19 cellular contexts compared by ENCODE assay signal in genomic region chr10:6333973-6334372, GRCh38.
"Had no signal": no experiment of that assay in that cellular context is flagged by ENCODE, and none has a peak within 500 bp of the region (broad histone marks: within the 10 kb centered on the region; RNA-seq: fewer than 3 reads in every experiment).

No MANE protein-coding gene starts in this region.

- H2AFZ ChIP-seq: hepatocyte had no signal

- H3K27ac ChIP-seq: colonic mucosa, esophagus muscularis mucosa, foreskin keratinocyte, gastroesophageal sphincter, heart left ventricle, hepatocyte, left lung, lower lobe of right lung had no signal

- FAIRE-seq: endothelial cell of umbilical vein, frontal cortex, keratinocyte had no signal

- H3K4me2 ChIP-seq: hepatocyte had no signal

- H3K79me2 ChIP-seq: hepatocyte had no signal

- DNase-seq: colonic mucosa; cortex of kidney; effector memory CD4-positive, alpha-beta T cell; foreskin keratinocyte; heart left ventricle; hypothalamus; immature natural killer cell; left cardiac atrium; left lung; left ventricle myocardium superior; lower lobe of right lung; mesendoderm; midbrain had no signal

- H3K36me3 ChIP-seq: colonic mucosa, esophagus muscularis mucosa, heart left ventricle, left lung, lower lobe of right lung had no signal

- H3K4me1 ChIP-seq: colonic mucosa, esophagus muscularis mucosa, foreskin keratinocyte, gastroesophageal sphincter, heart left ventricle, lower lobe of right lung had no signal

- H3K9me3 ChIP-seq: colonic mucosa, esophagus muscularis mucosa, gastroesophageal sphincter, heart left ventricle, left lung, lower lobe of right lung had no signal

- H3K4me3 ChIP-seq: colonic mucosa, esophagus muscularis mucosa, gastroesophageal sphincter, heart left ventricle, hepatocyte, left lung, lower lobe of right lung had no signal

- H3K27me3 ChIP-seq: colonic mucosa, esophagus muscularis mucosa, gastroesophageal sphincter, heart left ventricle, hepatocyte, left lung had no signal
